In the genomic region with DNA sequence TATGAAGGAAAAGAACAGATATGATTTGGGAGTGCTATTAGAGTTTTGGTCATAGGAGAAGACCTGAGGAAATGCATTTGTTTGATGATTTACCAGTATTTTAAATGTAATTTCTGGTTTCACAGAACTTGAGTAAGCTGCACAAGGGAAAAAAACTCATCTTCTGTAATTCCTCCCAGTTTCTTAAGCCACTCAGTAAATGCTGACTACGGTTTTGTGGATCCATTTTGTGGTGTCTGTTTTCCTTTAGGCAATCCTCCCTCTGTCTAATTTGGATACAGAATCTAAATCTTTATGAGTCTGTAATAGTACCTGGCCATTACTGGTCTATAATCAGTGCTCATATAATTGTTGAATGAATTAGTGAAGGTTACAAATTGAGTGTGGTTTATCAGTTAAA, we compare ENCODE assay signal across 26 cellular contexts.
DNase-seq lines count a peak whose midpoint lies in the region; ATAC-seq, FAIRE-seq and TF ChIP-seq lines count a peak whose summit lies in the region.
"Had no signal": no experiment of that assay in that cellular context is flagged by ENCODE, and none has a peak within 500 bp of the region (broad histone marks: within the 10 kb centered on the region; RNA-seq: fewer than 3 reads in every experiment).

No MANE protein-coding gene starts in this region.

- H2AK5ac ChIP-seq in IMR-90 (ENCODE audit: low read depth, low read length) = no peak overlapping the region

- H2BK15ac ChIP-seq in IMR-90 (ENCODE audit: low read depth, low read length) = no peak overlapping the region

- no peak overlapping the region for H2BK120ac ChIP-seq in IMR-90 (ENCODE audit: low read depth, low read length)

- H4K20me1 ChIP-seq in IMR-90 (ENCODE audit: insufficient read depth, low read length) = no peaks in the 10 kb centered on the region
- H4K20me1 ChIP-seq in astrocyte (ENCODE audit: insufficient read depth, low read length) = no peaks in the 10 kb centered on the region
- H4K20me1 ChIP-seq: BLaER1 treated with 17β-estradiol and CSF1 and Interleukin-3, amounts not matched to agents 10 nM and 100 nM had no signal

- no peaks in the 10 kb centered on the region for H3K36me3 ChIP-seq in IMR-90 (ENCODE audit: control insufficient read depth, insufficient read depth, low read length)
- H3K36me3 ChIP-seq in astrocyte (ENCODE audit: insufficient read depth, low read length) = no peaks in the 10 kb centered on the region
- H3K36me3 ChIP-seq: BE2C had no signal

- no peak for TF ChIP-seq POLR2A in IMR-90 (IDR thresholded peaks at IDR 0.05; ENCODE audit: low read depth, low read length)

- H2AFZ ChIP-seq in IMR-90 (replicated peaks; ENCODE audit: low read length, poor library complexity) = no peak overlapping the region
- H2AFZ ChIP-seq in astrocyte (ENCODE audit: low read depth, low read length) = no peak overlapping the region
- H2AFZ ChIP-seq: GM23248 had no signal

- no peak overlapping the region for H3K4me3 ChIP-seq in IMR-90 (ENCODE audit: insufficient read depth, low read depth, low read length)
- H3K4me3 ChIP-seq in astrocyte (ENCODE audit: insufficient read depth, low read depth, low read length) = no peak overlapping the region
- H3K4me3 ChIP-seq: BLaER1 treated with 17β-estradiol and CSF1 and Interleukin-3, amounts not matched to agents 10 nM and 100 nM; GM12878; GM23248 had no signal

- no peak overlapping the region for H4K8ac ChIP-seq in IMR-90 (ENCODE audit: low read depth in 2 of 2, low read length in 2 of 2)

- H2AK9ac ChIP-seq in IMR-90 (replicated peaks; ENCODE audit: low read depth, low read length, poor library complexity) = no peak overlapping the region

- no peak overlapping the region for H3K18ac ChIP-seq in IMR-90 (ENCODE audit: low read depth, low read length)

- no peak overlapping the region for H2BK5ac ChIP-seq in IMR-90 (ENCODE audit: low read depth, low read length, poor library complexity, severe bottlenecking)

- no peaks in the 10 kb centered on the region for H3K9me3 Mint-ChIP-seq in activated naive CD4-positive, alpha-beta T cell treated with anti-CD3 and anti-CD28 coated beads, Interleukin-2, amount 10 ng/mL, durations not matched to agents 7 days and 5 days
- H3K9me3 Mint-ChIP-seq in astrocyte (ENCODE audit: unreplicated experiment) (no peaks in the 10 kb centered on the region), endothelial cell (ENCODE audit: unreplicated experiment) (no peaks in the 10 kb centered on the region)
- H3K9me3 Mint-ChIP-seq: CD4-positive, alpha-beta T cell; CD8-positive, alpha-beta memory T cell had no signal

- no peak for TF ChIP-seq CTCF in IMR-90 (conservative IDR thresholded peaks at IDR 0.05; ENCODE audit: low read depth, low read length)
- no peak for TF ChIP-seq CTCF in astrocyte (IDR thresholded peaks at IDR 0.05; ENCODE audit: insufficient read depth, low read depth, low read length)
- no peak for TF ChIP-seq CTCF in endothelial cell (IDR thresholded peaks at IDR 0.05; ENCODE audit: unreplicated experiment)

- no peak overlapping the region for H3K56ac ChIP-seq in IMR-90 (ENCODE audit: extremely low read depth, insufficient read depth, low read length)

- BruUV-seq in IMR-90 (replicated peaks; lab: Mats Ljungman, UMichigan) = no TSS peak

- H3K79me1 ChIP-seq in IMR-90 (ENCODE audit: low read depth in 1 of 2, low read length in 2 of 2) = peaks cover 0 to 3% of the 10 kb centered on the region in 2 experiments; a peak in 1 of 4 replicates

- H2BK20ac ChIP-seq in IMR-90 (ENCODE audit: low read depth, low read length) = no peak overlapping the region

- TF ChIP-seq RAD21 in IMR-90 (IDR thresholded peaks at IDR 0.05; ENCODE audit: low read length) = no peak

- no peak overlapping the region for H3K4ac ChIP-seq in IMR-90 (ENCODE audit: low read depth, low read length)

- in situ Hi-C loops in IMR-90 (cut with MboI; ENCODE audit: low sequenced_read_pairs) = no loop called here

- H3K27me3 Mint-ChIP-seq in activated naive CD4-positive, alpha-beta T cell treated with anti-CD3 and anti-CD28 coated beads, Interleukin-2, amount 10 ng/mL, durations not matched to agents 7 days and 5 days = no peaks in the 10 kb centered on the region
- H3K27me3 Mint-ChIP-seq in astrocyte (ENCODE audit: low read depth, unreplicated experiment) = no peaks in the 10 kb centered on the region
- no peaks in the 10 kb centered on the region for H3K27me3 Mint-ChIP-seq in endothelial cell (ENCODE audit: unreplicated experiment)
- H3K27me3 Mint-ChIP-seq: CD4-positive, alpha-beta T cell; CD8-positive, alpha-beta memory T cell had no signal

- no peak overlapping the region for H3K4me2 ChIP-seq in IMR-90 (ENCODE audit: low read depth, low read length)
- H3K4me2 ChIP-seq in astrocyte (ENCODE audit: low read length) = no peak overlapping the region

- peaks cover 19% of the 10 kb centered on the region for H3K4me1 Mint-ChIP-seq in activated naive CD4-positive, alpha-beta T cell treated with anti-CD3 and anti-CD28 coated beads, Interleukin-2, amount 10 ng/mL, durations not matched to agents 7 days and 5 days
- H3K4me1 Mint-ChIP-seq in astrocyte (ENCODE audit: low read depth, unreplicated experiment) (peaks cover 34% of the 10 kb centered on the region), endothelial cell (ENCODE audit: unreplicated experiment) (peaks cover 18% of the 10 kb centered on the region)

- no CpG with 5 or more reads among the region's 1 CpG for WGBS in IMR-90 (ENCODE audit: extremely low coverage in 2 of 2, insufficient read length in 1 of 2), 2 experiments

- CTCF ChIA-PET in activated naive CD4-positive, alpha-beta T cell treated with anti-CD3 and anti-CD28 coated beads, Interleukin-2, amount 10 ng/mL, durations not matched to agents 7 days and 5 days (lab: Charles Lee) = no interaction called here
- CTCF ChIA-PET in IMR-90 (lab: Yijun Ruan, JAX) = no interaction called here

- H3K36me3 Mint-ChIP-seq in activated naive CD4-positive, alpha-beta T cell treated with anti-CD3 and anti-CD28 coated beads, Interleukin-2, amount 10 ng/mL, durations not matched to agents 7 days and 5 days = peaks cover 26% of the 10 kb centered on the region
- H3K36me3 Mint-ChIP-seq in astrocyte (ENCODE audit: low read depth, unreplicated experiment) (no peaks in the 10 kb centered on the region), endothelial cell (ENCODE audit: low read depth, unreplicated experiment) (peaks cover 6% of the 10 kb centered on the region)

- intact Hi-C loops in IMR-90 (cut with micrococcal nuclease) = no loop called here

- H3K9ac ChIP-seq in IMR-90 (ENCODE audit: low read depth, low read length) (no peak overlapping the region), astrocyte (ENCODE audit: low read length) (no peak overlapping the region)
- H3K9ac ChIP-seq: GM23248 had no signal

- FAIRE-seq in astrocyte (lab: Jason Lieb, UNC) = no peak
- FAIRE-seq: A204.1, GM12878, GM19239, H1 had no signal

- H4K91ac ChIP-seq in IMR-90 (ENCODE audit: insufficient read depth, low read depth, low read length) = no peak overlapping the region

- POLR2A ChIA-PET in IMR-90 (lab: Charles Lee; ENCODE audit: unreplicated experiment) = no interaction called here

- ATAC-seq in IMR-90 (ENCODE audit: low read depth) (no peak), HG02763 (IDR thresholded peaks at IDR 0.05; ENCODE audit: unreplicated experiment) (no peak)
- ATAC-seq: GM12878 had no signal

- H3K14ac ChIP-seq in IMR-90 (replicated peaks; ENCODE audit: low read depth, low read length) = no peak overlapping the region

- H3K9me1 ChIP-seq in IMR-90 (ENCODE audit: insufficient read depth, low read length) = no peaks in the 10 kb centered on the region

- H3K4me1 ChIP-seq in IMR-90 (ENCODE audit: control insufficient read depth, insufficient read depth, low read length) (peaks cover 2% of the 10 kb centered on the region; the same call in 1 of the 2 replicates), astrocyte (ENCODE audit: insufficient read depth, low read length) (peaks cover 19% of the 10 kb centered on the region)

- H3K79me2 ChIP-seq in astrocyte (ENCODE audit: insufficient read depth, low read length) = no peaks in the 10 kb centered on the region

- H3K4me3 Mint-ChIP-seq in activated naive CD4-positive, alpha-beta T cell treated with anti-CD3 and anti-CD28 coated beads, Interleukin-2, amount 10 ng/mL, durations not matched to agents 7 days and 5 days = no peak overlapping the region
- H3K4me3 Mint-ChIP-seq in astrocyte (ENCODE audit: unreplicated experiment) = no peak overlapping the region
- peak overlapping the region; percentile 21 for H3K4me3 Mint-ChIP-seq in endothelial cell (ENCODE audit: unreplicated experiment)
- H3K4me3 Mint-ChIP-seq: CD4-positive, alpha-beta T cell; CD8-positive, alpha-beta memory T cell had no signal

- H3K9me3 ChIP-seq in IMR-90 (ENCODE audit: control insufficient read depth, insufficient read depth, low read length) = no peaks in the 10 kb centered on the region
- H3K9me3 ChIP-seq in astrocyte (ENCODE audit: insufficient read depth, low read depth, low read length) = no peaks in the 10 kb centered on the region
- H3K9me3 ChIP-seq: BE2C; BLaER1 treated with 17β-estradiol and CSF1 and Interleukin-3, amounts not matched to agents 10 nM and 100 nM had no signal

- H3K27ac ChIP-seq in IMR-90 (ENCODE audit: insufficient read depth, low read length) (no peak overlapping the region), astrocyte (ENCODE audit: low read depth, low read length) (no peak overlapping the region)
- H3K27ac ChIP-seq: 22Rv1, GM23248 had no signal

- peak overlapping the region; percentile 25 for H3K27ac Mint-ChIP-seq in activated naive CD4-positive, alpha-beta T cell treated with anti-CD3 and anti-CD28 coated beads, Interleukin-2, amount 10 ng/mL, durations not matched to agents 7 days and 5 days
- peak overlapping the region; percentile 9 for H3K27ac Mint-ChIP-seq in astrocyte (ENCODE audit: unreplicated experiment)
- no peak overlapping the region for H3K27ac Mint-ChIP-seq in endothelial cell (ENCODE audit: unreplicated experiment)
- H3K27ac Mint-ChIP-seq: CD4-positive, alpha-beta T cell; CD8-positive, alpha-beta memory T cell had no signal

- dilution Hi-C loops in IMR-90 (cut with HindIII; ENCODE audit: low sequenced_read_pairs, unreplicated experiment) = no loop called here

- H3K27me3 ChIP-seq in IMR-90 (ENCODE audit: control insufficient read depth, insufficient read depth, low read length) (no peaks in the 10 kb centered on the region), astrocyte (ENCODE audit: insufficient read depth, low read length) (no peaks in the 10 kb centered on the region)
- H3K27me3 ChIP-seq: BE2C; BLaER1 treated with 17β-estradiol and CSF1 and Interleukin-3, amounts not matched to agents 10 nM and 100 nM had no signal

- no peak overlapping the region for H3K23ac ChIP-seq in IMR-90 (ENCODE audit: low read depth, low read length)

- H4K5ac ChIP-seq in IMR-90 (ENCODE audit: low read depth, low read length) = no peak overlapping the region

- no peak for DNase-seq in activated naive CD4-positive, alpha-beta T cell treated with anti-CD3 and anti-CD28 coated beads, Interleukin-2, amount 10 ng/mL, durations not matched to agents 7 days and 5 days
- no peak for DNase-seq in activated naive CD4-positive, alpha-beta T cell treated with anti-CD3 and anti-CD28 coated beads, Interleukin-2, amount 50 U/mL, for 16 hours
- DNase-seq in IMR-90 = no peak
- DNase-seq in astrocyte (ENCODE audit: low read depth) = no peak
- DNase-seq in endothelial cell (ENCODE audit: low spot score) = no peak
- no peak for DNase-seq in KG1 (lab: John Stamatoyannopoulos, UW)
- DNase-seq in effector CD4-positive, alpha-beta T cell = no peak
- DNase-seq: ACHN; AML-193; BE2C; CD4-positive, alpha-beta T cell; CD8-positive, alpha-beta memory T cell; DMS 273 treated with DMSO at 0.1 percent for 48 hours; DMS79; EL; GDM1; GM23248; H7; HCEC 1CT had no signal
